26 cellular contexts compared by ENCODE assay signal in the genomic region with DNA sequence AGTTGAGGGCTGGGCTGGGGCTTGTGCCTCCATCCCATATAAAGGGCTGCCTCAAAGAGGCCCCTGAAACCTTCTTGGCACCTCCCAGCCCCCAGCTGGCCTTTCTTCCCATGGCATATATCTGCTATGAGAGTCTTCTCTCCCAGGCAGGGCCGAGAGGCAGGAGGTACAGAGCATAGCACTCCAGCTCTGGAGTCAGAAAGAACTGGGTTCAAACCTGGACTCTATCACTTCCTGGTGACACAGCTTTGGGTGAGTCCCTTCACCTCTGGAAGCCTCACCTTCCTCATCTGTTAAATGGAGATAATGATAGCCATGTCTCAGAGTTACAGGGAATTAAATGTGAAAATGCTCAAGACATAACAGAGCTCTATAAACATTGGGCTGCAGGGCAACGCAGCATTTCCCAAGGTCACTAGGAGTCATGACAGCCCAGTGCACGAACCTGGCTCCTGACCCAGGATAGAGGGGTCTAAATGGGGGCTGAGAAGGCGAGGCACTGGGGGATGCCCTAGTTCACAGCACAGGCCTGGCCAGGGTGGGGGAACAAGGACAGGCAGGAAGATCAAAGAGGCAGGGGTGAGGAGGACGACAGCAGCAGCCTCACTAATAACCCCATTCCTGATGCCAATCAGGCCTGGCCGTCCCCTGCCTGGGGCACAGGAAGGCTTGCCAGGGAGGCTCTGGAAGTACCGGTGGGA. TPM values are rescaled to one million over a fixed set of nuclear protein-coding genes. Genes with fewer than 3 reads are reported as not detected.
A peak's percentile ranks its signal among the peaks of the same experiment; 100 is the strongest.
DNase-seq lines count a peak whose midpoint lies in the region; ATAC-seq, FAIRE-seq and TF ChIP-seq lines count a peak whose summit lies in the region.
"Had no signal": no experiment of that assay in that cellular context is flagged by ENCODE, and none has a peak within 500 bp of the region (broad histone marks: within the 10 kb centered on the region; RNA-seq: fewer than 3 reads in every experiment).

No MANE protein-coding gene starts in this region.

- no TSS peak for BruUV-seq in HepG2 (replicated peaks; lab: Mats Ljungman, UMichigan)
- BruUV-seq in K562 (replicated peaks; lab: Mats Ljungman, UMichigan): no TSS peak

- H3K4me3 Mint-ChIP-seq in activated CD4-positive, alpha-beta T cell treated with anti-CD3 and anti-CD28 coated beads for 36 hours: no peak overlapping the region

- intact Hi-C loops in HepG2 (cut with micrococcal nuclease; ENCODE audit: unreplicated experiment): no loop called here
- intact Hi-C loops in right lobe of liver (cut with DNase I): no loop called here
- intact Hi-C loops in K562 (cut with micrococcal nuclease): no loop called here
- intact Hi-C loops in mucosa of descending colon (cut with DNase I, micrococcal nuclease): no loop called here
- intact Hi-C loops in activated CD4-positive, alpha-beta T cell treated with anti-CD3 and anti-CD28 coated beads for 36 hours (cut with DNase I, micrococcal nuclease): no loop called here

- TF ChIP-seq CTCF in HepG2 (CRISPR knock-in tag; IDR thresholded peaks at IDR 0.05) (no peak), right lobe of liver (IDR thresholded peaks at IDR 0.05) (no peak), K562 (IDR thresholded peaks at IDR 0.05 in 2 of 3, conservative IDR thresholded peaks at IDR 0.05 in 1 of 3; ENCODE audit: insufficient read depth in 2 of 3, low read depth in 1 of 3, low read length in 3 of 3) (no peak), mucosa of descending colon (IDR thresholded peaks at IDR 0.05) (no peak)

- H3K36me3 ChIP-seq in HepG2 (replicated peaks in 1 of 2; ENCODE audit: control insufficient read depth in 1 of 2, insufficient read depth in 2 of 2, low read length in 2 of 2) (no peaks in the 10 kb centered on the region), right lobe of liver (no peaks in the 10 kb centered on the region), K562 (ENCODE audit: control insufficient read depth, insufficient read depth, low read length) (no peaks in the 10 kb centered on the region), mucosa of descending colon (ENCODE audit: low read depth) (no peaks in the 10 kb centered on the region)
- H3K36me3 ChIP-seq: Peyer's patch, SJCRH30 had no signal

- H4K20me1 ChIP-seq in HepG2 (ENCODE audit: insufficient read depth, low read length): no peaks in the 10 kb centered on the region
- H4K20me1 ChIP-seq in K562 (replicated peaks; ENCODE audit: control insufficient read depth, insufficient read depth, low read length): no peaks in the 10 kb centered on the region

- H3K9ac ChIP-seq in HepG2 (ENCODE audit: insufficient read depth, low read depth, low read length) (no peak overlapping the region), K562 (ENCODE audit: insufficient read depth in 1 of 2, low read depth in 2 of 2, low read length in 2 of 2) (peak overlapping the region in 1 of 2 experiments; percentile 64; a peak in 2 of 4 replicates)
- H3K9ac ChIP-seq: KMS-11 had no signal

- H3K4me3 ChIP-seq in HepG2 (replicated peaks in 1 of 3; ENCODE audit: insufficient read depth in 1 of 3, low read depth in 2 of 3, low read length in 3 of 3) (no peak overlapping the region), right lobe of liver (no peak overlapping the region), K562 (no peak overlapping the region), mucosa of descending colon (no peak overlapping the region)
- H3K4me3 ChIP-seq: Peyer's patch, SJCRH30 had no signal

- H3K27me3 ChIP-seq in HepG2 (ENCODE audit: control insufficient read depth in 1 of 2, insufficient read depth in 2 of 2, low read length in 2 of 2): peaks cover 6 to 43% of the 10 kb centered on the region in 2 experiments; a peak in 4 of 5 replicates
- H3K27me3 ChIP-seq in right lobe of liver: no peaks in the 10 kb centered on the region
- peaks cover 16 to 41% of the 10 kb centered on the region in 2 experiments; a peak in 4 of 5 replicates for H3K27me3 ChIP-seq in K562 (ENCODE audit: control insufficient read depth in 2 of 2, insufficient read depth in 2 of 2, low read length in 2 of 2)
- H3K27me3 ChIP-seq: Peyer's patch had no signal

- peaks cover 81% of the 10 kb centered on the region for H3K4me1 ChIP-seq in HepG2 (ENCODE audit: insufficient read depth, low read length)
- H3K4me1 ChIP-seq in right lobe of liver: peaks cover 0 to 18% (median 7%) of the 10 kb centered on the region in 4 donors
- H3K4me1 ChIP-seq in K562 (replicated peaks in 1 of 2; ENCODE audit: control insufficient read depth in 2 of 2, insufficient read depth in 2 of 2, low read length in 2 of 2): peaks cover 5 to 33% of the 10 kb centered on the region in 2 experiments; a peak in 4 of 5 replicates
- H3K4me1 ChIP-seq in mucosa of descending colon (ENCODE audit: low read depth): peaks cover 7% of the 10 kb centered on the region
- H3K4me1 ChIP-seq: SJCRH30 had no signal

- H3K9me3 Mint-ChIP-seq in activated CD4-positive, alpha-beta T cell treated with anti-CD3 and anti-CD28 coated beads for 36 hours (ENCODE audit: low read depth): no peaks in the 10 kb centered on the region
- H3K9me3 Mint-ChIP-seq: CD8-positive, alpha-beta memory T cell had no signal

- 9% methylated on average over 7 of the region's 7 CpGs for whole genome bisulfite sequencing in HepG2 (ENCODE audit: low lambda C conversion rate)
- 75% methylated on average over 2 of the region's 7 CpGs for WGBS in right lobe of liver (ENCODE audit: insufficient coverage, low coverage, low lambda C conversion rate, missing lambda C conversion rate)
- WGBS in K562 (ENCODE audit: insufficient coverage, low coverage, missing lambda C conversion rate): 11% methylated on average over 7 of the region's 7 CpGs

- H3K9me3 ChIP-seq in HepG2 (ENCODE audit: low read length) (no peaks in the 10 kb centered on the region), right lobe of liver (no peaks in the 10 kb centered on the region), K562 (replicated peaks; ENCODE audit: control insufficient read depth, insufficient read depth, low read depth, low read length) (no peaks in the 10 kb centered on the region), mucosa of descending colon (no peaks in the 10 kb centered on the region)
- H3K9me3 ChIP-seq: Peyer's patch, SJCRH30 had no signal

- TF ChIP-seq EP300 in HepG2 (IDR thresholded peaks at IDR 0.05; ENCODE audit: low read depth in 2 of 2, low read length in 2 of 2) (no peak), HepG2 (CRISPR knock-in tag; IDR thresholded peaks at IDR 0.05; ENCODE audit: borderline replicate concordance) (no peak), K562 (IDR thresholded peaks at IDR 0.05; ENCODE audit: low read length) (no peak)

- FAIRE-seq in HepG2 (lab: Jason Lieb, UNC) (no peak), K562 (lab: Jason Lieb, UNC) (no peak), GM12891 (lab: Jason Lieb, UNC) (no peak)
- FAIRE-seq: D721Med had no signal

- no peak overlapping the region; the same call in 1 of the 2 replicates for H3K4me2 ChIP-seq in HepG2 (ENCODE audit: low read depth, low read length)
- H3K4me2 ChIP-seq in K562 (ENCODE audit: insufficient read depth, low read length): no peak overlapping the region
- H3K4me2 ChIP-seq: KMS-11 had no signal

- H3K9me1 ChIP-seq in K562 (ENCODE audit: control insufficient read depth, insufficient read depth, low read length): no peaks in the 10 kb centered on the region

- POLR2A ChIA-PET in HepG2 (lab: Yijun Ruan, JAX) (interaction anchor here (0.9 to 1.7 kb wide), 4 partner anchors 12 to 37 kb away, joined by 3 to 5 read pairs (median 4); no protein-coding TSS in a partner anchor), K562 (lab: Yijun Ruan, JAX) (interaction anchor here (0.5 kb wide), 1 partner anchor 22 kb away, joined by 3 read pairs; no protein-coding TSS in a partner anchor)
- POLR2A ChIA-PET in activated CD4-positive, alpha-beta T cell treated with anti-CD3 and anti-CD28 coated beads for 36 hours (lab: Charles Lee): no interaction called here

- peaks cover 7% of the 10 kb centered on the region for H3K4me1 Mint-ChIP-seq in activated CD4-positive, alpha-beta T cell treated with anti-CD3 and anti-CD28 coated beads for 36 hours

- no peak overlapping the region for H3K27ac Mint-ChIP-seq in activated CD4-positive, alpha-beta T cell treated with anti-CD3 and anti-CD28 coated beads for 36 hours

- in situ Hi-C loops in HepG2 (cut with HindIII; ENCODE audit: extremely low pct_ligation_motif_present, low pct_unique_long_range_greater_than_20kb): no loop called here
- in situ Hi-C loops in K562 (cut with MboI): no loop called here

- H3K27ac ChIP-seq in HepG2 (ENCODE audit: extremely low read length, insufficient read depth, low read length) (no peak overlapping the region), right lobe of liver (no peak overlapping the region), K562 (ENCODE audit: extremely low read depth, low read depth, low read length) (no peak overlapping the region; the same call in 2 of the 3 replicates)
- H3K27ac ChIP-seq: C4-2B, HL-60, KMS-11, Peyer's patch, SJCRH30 had no signal

- H3K27me3 Mint-ChIP-seq in activated CD4-positive, alpha-beta T cell treated with anti-CD3 and anti-CD28 coated beads for 36 hours: no peaks in the 10 kb centered on the region

- TF ChIP-seq POLR2A in HepG2 (IDR thresholded peaks at IDR 0.05; ENCODE audit: insufficient read depth in 1 of 2, low read depth in 2 of 2, low read length in 2 of 2) (no peak), right lobe of liver (IDR thresholded peaks at IDR 0.05) (no peak), K562 (conservative IDR thresholded peaks at IDR 0.05) (no peak), GM12891 (IDR thresholded peaks at IDR 0.05; ENCODE audit: low read depth, low read length) (no peak)

- TF ChIP-seq RAD21 in HepG2 (CRISPR knock-in tag; IDR thresholded peaks at IDR 0.05): no peak
- TF ChIP-seq RAD21 in K562 (CRISPR knock-in tag; conservative IDR thresholded peaks at IDR 0.05 in 1 of 2, IDR thresholded peaks at IDR 0.05 in 1 of 2): no peak

- CTCF ChIA-PET in HepG2 (lab: Yijun Ruan, JAX; ENCODE audit: low intra/inter-chr PET ratio, low total read pairs) (no interaction called here), K562 (lab: Yijun Ruan, JAX; ENCODE audit: low intra/inter-chr PET ratio) (no interaction called here)
- CTCF ChIA-PET in activated CD4-positive, alpha-beta T cell treated with anti-CD3 and anti-CD28 coated beads for 36 hours (lab: Charles Lee): interaction anchor here (0.6 to 1.8 kb wide), 3 partner anchors 13 to 150 kb away, joined by 3 to 7 read pairs (median 6); no protein-coding TSS in a partner anchor

- H2AFZ ChIP-seq in HepG2 (ENCODE audit: low read length) (no peak overlapping the region), K562 (ENCODE audit: low read depth, low read length) (no peak overlapping the region)

- no peak for DNase-seq in HepG2 (ENCODE audit: low spot score)
- DNase-seq in right lobe of liver: no peak
- DNase-seq in K562 (ENCODE audit: extremely low read depth in 1 of 4, low spot score in 3 of 4): no peak
- no peak for DNase-seq in mucosa of descending colon
- DNase-seq in HCEC 1CT: no peak
- no peak for DNase-seq in activated CD4-positive, alpha-beta T cell treated with anti-CD3 and anti-CD28 coated beads for 36 hours
- DNase-seq in OCI-M1 (lab: John Stamatoyannopoulos, UW): no peak
- DNase-seq in GM12891 (ENCODE audit: insufficient read length, low spot score): no peak
- DNase-seq: 8988T; AML-193; CD8-positive, alpha-beta memory T cell; DMS53; NCI-H1105; NCI-H146; NCI-H2029; NCI-H2227 treated with DMSO at 0.1 percent for 48 hours; NCI-H510A treated with DMSO at 0.1 percent for 48 hours; NCI-H748 treated with DMSO at 0.1 percent for 48 hours; Peyer's patch had no signal

- H3K36me3 Mint-ChIP-seq in activated CD4-positive, alpha-beta T cell treated with anti-CD3 and anti-CD28 coated beads for 36 hours (ENCODE audit: low read depth): no peaks in the 10 kb centered on the region
- H3K36me3 Mint-ChIP-seq: CD8-positive, alpha-beta memory T cell had no signal

- H3K79me2 ChIP-seq in HepG2 (ENCODE audit: insufficient read depth, low read length) (peaks cover 4% of the 10 kb centered on the region), K562 (ENCODE audit: control insufficient read depth, insufficient read depth, low read length) (no peaks in the 10 kb centered on the region)

- ATAC-seq in HepG2 (no peak), right lobe of liver (no peak), K562 (no peak), mucosa of descending colon (peak; percentile 15)
- no peak for ATAC-seq in activated CD4-positive, alpha-beta T cell treated with anti-CD3 and anti-CD28 coated beads for 36 hours
- ATAC-seq: HCT116 had no signal

RNA-seq across cellular contexts. Expression of a gene that starts 1.9 kb away (rescaled TPM):
- 0.07 TPM in 1 of 2 replicates, not detected in the other for total RNA-seq in HepG2 (2016; rRNA removed; fragmentation: Illumina TruSeq; extraction: Trizol)
- total RNA-seq in HepG2 (2016; cell fraction: cytosol; rRNA removed; fragmentation: Illumina TruSeq; extraction: Trizol; ENCODE audit: low read depth): 0.09 TPM in 1 of 2 replicates, not detected in the other
- total RNA-seq in HepG2 (2016; cell fraction: insoluble cytoplasmic fraction; rRNA removed; fragmentation: Illumina TruSeq; extraction: Trizol): 0.06 TPM in 1 of 2 replicates, not detected in the other
- total RNA-seq in HepG2 (2016; cell fraction: membrane; rRNA removed; fragmentation: Illumina TruSeq; extraction: Trizol): 0.07 TPM in 1 of 2 replicates, not detected in the other
- total RNA-seq in HepG2 (2016; cell fraction: nucleus; rRNA removed; fragmentation: Illumina TruSeq; extraction: Trizol): not detected in 2 replicates
- polyA plus RNA-seq in HepG2 (2011; rRNA removed): 0.03 and 0.04 TPM in 2 replicates
- polyA plus RNA-seq in HepG2 (2011; cell fraction: cytosol; rRNA removed): 0.03 TPM in 1 of 2 replicates, not detected in the other
- polyA plus RNA-seq in HepG2 (2011; cell fraction: nucleus; rRNA removed): 0.08 and 0.09 TPM in 2 replicates
- 0.05 and 0.16 TPM in 2 replicates for polyA plus RNA-seq in HepG2 (2012)
- 0.05 and 0.08 TPM in 2 replicates for polyA plus RNA-seq in HepG2 (2016; cell fraction: cytosol; fragmentation: Illumina TruSeq; extraction: Trizol; ENCODE audit: low read depth)
- 0.10 and 0.16 TPM in 2 replicates for polyA plus RNA-seq in HepG2 (2016; cell fraction: insoluble cytoplasmic fraction; fragmentation: Illumina TruSeq; extraction: Trizol; ENCODE audit: low read depth)
- polyA plus RNA-seq in HepG2 (2016; cell fraction: membrane; fragmentation: Illumina TruSeq; extraction: Trizol; ENCODE audit: low read depth): 0.05 and 0.06 TPM in 2 replicates
- polyA plus RNA-seq in HepG2 (2016; cell fraction: nucleus; fragmentation: Illumina TruSeq; extraction: Trizol; ENCODE audit: insufficient read depth, low read depth): not detected in 2 replicates
- 0.04 and 0.07 TPM in 2 replicates for polyA minus RNA-seq in HepG2 (2011; rRNA and poly(A)+ RNA removed; ENCODE audit: low replicate concordance)
- polyA minus RNA-seq in HepG2 (2011; cell fraction: cytosol; rRNA and poly(A)+ RNA removed): not detected in 2 replicates
- polyA minus RNA-seq in HepG2 (2011; cell fraction: nucleus; rRNA and poly(A)+ RNA removed): 0.13 TPM in 1 of 2 replicates, not detected in the other
- not detected for total RNA-seq in right lobe of liver
- total RNA-seq in K562 (2011; cell fraction: chromatin; rRNA removed; ENCODE audit: low replicate concordance): not detected in 2 replicates
- not detected in 2 replicates for total RNA-seq in K562 (2011; cell fraction: nucleolus; rRNA removed)
- total RNA-seq in K562 (2011; cell fraction: nucleoplasm; rRNA removed): not detected in 2 replicates
- not detected in 2 replicates for total RNA-seq in K562 (2014; rRNA removed)
- total RNA-seq in K562 (2014; rRNA removed; fragmentation: Illumina TruSeq; extraction: Trizol): not detected in 2 replicates
- not detected in 2 replicates for total RNA-seq in K562 (2015; rRNA removed; fragmentation: Illumina TruSeq; extraction: Trizol)
- not detected in 2 replicates for total RNA-seq in K562 (2021)
- not detected in 2 replicates for polyA plus RNA-seq in K562 (2011; rRNA removed)
- polyA plus RNA-seq in K562 (2011; cell fraction: cytosol; rRNA removed): not detected in 2 replicates
- polyA plus RNA-seq in K562 (2011; cell fraction: nucleus; rRNA removed): 0.04 TPM in 1 of 2 replicates, not detected in the other
- polyA plus RNA-seq in K562 (2012): not detected in 2 replicates
- not detected in 2 replicates for polyA plus RNA-seq in K562 (2014; fragmentation: Illumina TruSeq; extraction: Trizol)
- polyA plus RNA-seq in K562 (2014; fragmentation: Nextera tagmentation; extraction: Ambion mirVana): not detected
- polyA plus RNA-seq in K562 (2014; rRNA removed): not detected in 2 replicates
- not detected in 2 replicates for polyA minus RNA-seq in K562 (2011; rRNA and poly(A)+ RNA removed)
- polyA minus RNA-seq in K562 (2011; cell fraction: cytosol; rRNA and poly(A)+ RNA removed): not detected in 2 replicates
- polyA minus RNA-seq in K562 (2011; cell fraction: nucleus; rRNA and poly(A)+ RNA removed): not detected in 2 replicates
- under 1 TPM in 2 of 3 donors, not detected in 1; 0.13 to 0.41 TPM for total RNA-seq in mucosa of descending colon
- not detected for total RNA-seq in activated CD4-positive, alpha-beta T cell treated with anti-CD3 and anti-CD28 coated beads for 36 hours
- 0.06 TPM for polyA plus RNA-seq in GM12891 (2012; ENCODE audit: low read depth, missing spikeins)
- total RNA-seq: CD8-positive, alpha-beta memory T cell; Peyer's patch; SJCRH30 had no signal
- polyA plus RNA-seq: AG04450; CD8-positive, alpha-beta memory T cell had no signal

RNA-seq across cellular contexts. Expression of a gene that starts 5.8 kb away (rescaled TPM):
- total RNA-seq in HepG2 (2016; rRNA removed; fragmentation: Illumina TruSeq; extraction: Trizol) (462 and 603 TPM in 2 replicates), right lobe of liver (100 to 1,000 TPM in 2 of 6 experiments, 10 to 100 TPM in 4; 73.6 to 131 (median 83.3) TPM), K562 (2014; rRNA removed) (200 and 244 TPM in 2 replicates), K562 (2014; rRNA removed; fragmentation: Illumina TruSeq; extraction: Trizol) (132 and 180 TPM in 2 replicates), K562 (2015; rRNA removed; fragmentation: Illumina TruSeq; extraction: Trizol) (179 and 180 TPM in 2 replicates), K562 (2021) (229 and 249 TPM in 2 replicates), mucosa of descending colon (100 to 1,000 TPM; 105 to 206 (median 182) TPM)
- 227 and 243 TPM in 2 replicates for total RNA-seq in HepG2 (2016; cell fraction: cytosol; rRNA removed; fragmentation: Illumina TruSeq; extraction: Trizol; ENCODE audit: low read depth)
- total RNA-seq in HepG2 (2016; cell fraction: insoluble cytoplasmic fraction; rRNA removed; fragmentation: Illumina TruSeq; extraction: Trizol): 467 and 649 TPM in 2 replicates
- total RNA-seq in HepG2 (2016; cell fraction: membrane; rRNA removed; fragmentation: Illumina TruSeq; extraction: Trizol): 251 and 271 TPM in 2 replicates
- total RNA-seq in HepG2 (2016; cell fraction: nucleus; rRNA removed; fragmentation: Illumina TruSeq; extraction: Trizol): 204 TPM in 2 replicates
- polyA plus RNA-seq in HepG2 (2011; rRNA removed) (466 and 470 TPM in 2 replicates), K562 (2011; rRNA removed) (165 and 190 TPM in 2 replicates), K562 (2014; fragmentation: Illumina TruSeq; extraction: Trizol) (247 and 288 TPM in 2 replicates), K562 (2014; fragmentation: Nextera tagmentation; extraction: Ambion mirVana) (100 to 1,000 TPM; 807 to 832 TPM), K562 (2014; rRNA removed) (230 and 241 TPM in 2 replicates)
- polyA plus RNA-seq in HepG2 (2011; cell fraction: cytosol; rRNA removed): 383 and 550 TPM in 2 replicates
- 838 and 950 TPM in 2 replicates for polyA plus RNA-seq in HepG2 (2011; cell fraction: nucleus; rRNA removed)
- polyA plus RNA-seq in HepG2 (2012): 248 and 315 TPM in 2 replicates
- 237 and 250 TPM in 2 replicates for polyA plus RNA-seq in HepG2 (2016; cell fraction: cytosol; fragmentation: Illumina TruSeq; extraction: Trizol; ENCODE audit: low read depth)
- polyA plus RNA-seq in HepG2 (2016; cell fraction: insoluble cytoplasmic fraction; fragmentation: Illumina TruSeq; extraction: Trizol; ENCODE audit: low read depth): 587 and 631 TPM in 2 replicates
- polyA plus RNA-seq in HepG2 (2016; cell fraction: membrane; fragmentation: Illumina TruSeq; extraction: Trizol; ENCODE audit: low read depth): 232 and 240 TPM in 2 replicates
- 358 and 379 TPM in 2 replicates for polyA plus RNA-seq in HepG2 (2016; cell fraction: nucleus; fragmentation: Illumina TruSeq; extraction: Trizol; ENCODE audit: insufficient read depth, low read depth)
- 350 and 575 TPM in 2 replicates for polyA minus RNA-seq in HepG2 (2011; rRNA and poly(A)+ RNA removed; ENCODE audit: low replicate concordance)
- 144 and 146 TPM in 2 replicates for polyA minus RNA-seq in HepG2 (2011; cell fraction: cytosol; rRNA and poly(A)+ RNA removed)
- polyA minus RNA-seq in HepG2 (2011; cell fraction: nucleus; rRNA and poly(A)+ RNA removed): 94.9 and 106 TPM in 2 replicates
- total RNA-seq in K562 (2011; cell fraction: chromatin; rRNA removed; ENCODE audit: low replicate concordance): 22.6 and 68.4 TPM in 2 replicates
- 89.9 and 93.2 TPM in 2 replicates for total RNA-seq in K562 (2011; cell fraction: nucleolus; rRNA removed)
- 54.0 and 63.2 TPM in 2 replicates for total RNA-seq in K562 (2011; cell fraction: nucleoplasm; rRNA removed)
- polyA plus RNA-seq in K562 (2011; cell fraction: cytosol; rRNA removed): 339 and 577 TPM in 2 replicates
- 164 and 201 TPM in 2 replicates for polyA plus RNA-seq in K562 (2011; cell fraction: nucleus; rRNA removed)
- polyA plus RNA-seq in K562 (2012): 165 and 193 TPM in 2 replicates
- polyA minus RNA-seq in K562 (2011; rRNA and poly(A)+ RNA removed): 99.7 and 134 TPM in 2 replicates
- polyA minus RNA-seq in K562 (2011; cell fraction: cytosol; rRNA and poly(A)+ RNA removed): 80.7 and 88.0 TPM in 2 replicates
- 28.8 and 42.4 TPM in 2 replicates for polyA minus RNA-seq in K562 (2011; cell fraction: nucleus; rRNA and poly(A)+ RNA removed)
- 100 to 1,000 TPM; 110 to 124 TPM for total RNA-seq in activated CD4-positive, alpha-beta T cell treated with anti-CD3 and anti-CD28 coated beads for 36 hours
- polyA plus RNA-seq in GM12891 (2012; ENCODE audit: low read depth, missing spikeins): 88.4 TPM

RNA-seq across cellular contexts. Expression of a gene that starts 12.4 kb away (rescaled TPM):
- 3.1 and 8.5 TPM in 2 replicates for total RNA-seq in HepG2 (2016; rRNA removed; fragmentation: Illumina TruSeq; extraction: Trizol)
- 0.61 and 0.79 TPM in 2 replicates for total RNA-seq in HepG2 (2016; cell fraction: cytosol; rRNA removed; fragmentation: Illumina TruSeq; extraction: Trizol; ENCODE audit: low read depth)
- total RNA-seq in HepG2 (2016; cell fraction: insoluble cytoplasmic fraction; rRNA removed; fragmentation: Illumina TruSeq; extraction: Trizol): 3.4 and 8.7 TPM in 2 replicates
- 2.1 TPM in 2 replicates for total RNA-seq in HepG2 (2016; cell fraction: membrane; rRNA removed; fragmentation: Illumina TruSeq; extraction: Trizol)
- total RNA-seq in HepG2 (2016; cell fraction: nucleus; rRNA removed; fragmentation: Illumina TruSeq; extraction: Trizol): 8.9 and 10.6 TPM in 2 replicates
- polyA plus RNA-seq in HepG2 (2011; rRNA removed): 6.0 and 7.1 TPM in 2 replicates
- polyA plus RNA-seq in HepG2 (2011; cell fraction: cytosol; rRNA removed): 2.1 and 2.8 TPM in 2 replicates
- polyA plus RNA-seq in HepG2 (2011; cell fraction: nucleus; rRNA removed): 43.8 and 55.2 TPM in 2 replicates
- 5.9 and 6.4 TPM in 2 replicates for polyA plus RNA-seq in HepG2 (2012)
- 1.8 TPM in 2 replicates for polyA plus RNA-seq in HepG2 (2016; cell fraction: cytosol; fragmentation: Illumina TruSeq; extraction: Trizol; ENCODE audit: low read depth)
- 4.7 and 7.1 TPM in 2 replicates for polyA plus RNA-seq in HepG2 (2016; cell fraction: insoluble cytoplasmic fraction; fragmentation: Illumina TruSeq; extraction: Trizol; ENCODE audit: low read depth)
- 2.9 and 3.2 TPM in 2 replicates for polyA plus RNA-seq in HepG2 (2016; cell fraction: membrane; fragmentation: Illumina TruSeq; extraction: Trizol; ENCODE audit: low read depth)
- polyA plus RNA-seq in HepG2 (2016; cell fraction: nucleus; fragmentation: Illumina TruSeq; extraction: Trizol; ENCODE audit: insufficient read depth, low read depth): 29.1 and 31.1 TPM in 2 replicates
- polyA minus RNA-seq in HepG2 (2011; rRNA and poly(A)+ RNA removed; ENCODE audit: low replicate concordance): 18.5 and 23.2 TPM in 2 replicates
- 1.8 and 3.0 TPM in 2 replicates for polyA minus RNA-seq in HepG2 (2011; cell fraction: cytosol; rRNA and poly(A)+ RNA removed)
- 33.9 and 46.0 TPM in 2 replicates for polyA minus RNA-seq in HepG2 (2011; cell fraction: nucleus; rRNA and poly(A)+ RNA removed)
- total RNA-seq in right lobe of liver: 10 to 100 TPM; 13.3 to 40.7 (median 23.5) TPM
- 26.2 and 52.1 TPM in 2 replicates for total RNA-seq in K562 (2011; cell fraction: chromatin; rRNA removed; ENCODE audit: low replicate concordance)
- 35.3 and 46.4 TPM in 2 replicates for total RNA-seq in K562 (2011; cell fraction: nucleolus; rRNA removed)
- 35.9 and 37.4 TPM in 2 replicates for total RNA-seq in K562 (2011; cell fraction: nucleoplasm; rRNA removed)
- total RNA-seq in K562 (2014; rRNA removed): 11.4 and 16.0 TPM in 2 replicates
- 3.8 and 5.6 TPM in 2 replicates for total RNA-seq in K562 (2014; rRNA removed; fragmentation: Illumina TruSeq; extraction: Trizol)
- total RNA-seq in K562 (2015; rRNA removed; fragmentation: Illumina TruSeq; extraction: Trizol): 10.4 and 12.6 TPM in 2 replicates
- total RNA-seq in K562 (2021): 38.6 and 41.5 TPM in 2 replicates
- 13.1 and 16.3 TPM in 2 replicates for polyA plus RNA-seq in K562 (2011; rRNA removed)
- 22.7 and 39.5 TPM in 2 replicates for polyA plus RNA-seq in K562 (2011; cell fraction: cytosol; rRNA removed)
- 37.9 and 58.3 TPM in 2 replicates for polyA plus RNA-seq in K562 (2011; cell fraction: nucleus; rRNA removed)
- 23.8 and 45.8 TPM in 2 replicates for polyA plus RNA-seq in K562 (2012)
- polyA plus RNA-seq in K562 (2014; fragmentation: Illumina TruSeq; extraction: Trizol): 18.8 and 25.0 TPM in 2 replicates
- polyA plus RNA-seq in K562 (2014; fragmentation: Nextera tagmentation; extraction: Ambion mirVana): 1 to 10 TPM in 1 of 2 experiments, under 1 TPM in 1; 0.92 to 1.6 TPM
- 26.5 and 33.5 TPM in 2 replicates for polyA plus RNA-seq in K562 (2014; rRNA removed)
- polyA minus RNA-seq in K562 (2011; rRNA and poly(A)+ RNA removed): 5.0 and 6.8 TPM in 2 replicates
- 16.2 and 26.1 TPM in 2 replicates for polyA minus RNA-seq in K562 (2011; cell fraction: cytosol; rRNA and poly(A)+ RNA removed)
- 20.1 and 29.2 TPM in 2 replicates for polyA minus RNA-seq in K562 (2011; cell fraction: nucleus; rRNA and poly(A)+ RNA removed)
- 100 to 1,000 TPM in 2 of 3 donors, 10 to 100 TPM in 1; 90.9 to 156 (median 124) TPM for total RNA-seq in mucosa of descending colon
- 10 to 100 TPM; 44.6 to 56.8 TPM for total RNA-seq in activated CD4-positive, alpha-beta T cell treated with anti-CD3 and anti-CD28 coated beads for 36 hours
- polyA plus RNA-seq in GM12891 (2012; ENCODE audit: low read depth, missing spikeins): 31.0 TPM
